ENCODE assay signal across 13 cellular contexts in the genomic region with DNA sequence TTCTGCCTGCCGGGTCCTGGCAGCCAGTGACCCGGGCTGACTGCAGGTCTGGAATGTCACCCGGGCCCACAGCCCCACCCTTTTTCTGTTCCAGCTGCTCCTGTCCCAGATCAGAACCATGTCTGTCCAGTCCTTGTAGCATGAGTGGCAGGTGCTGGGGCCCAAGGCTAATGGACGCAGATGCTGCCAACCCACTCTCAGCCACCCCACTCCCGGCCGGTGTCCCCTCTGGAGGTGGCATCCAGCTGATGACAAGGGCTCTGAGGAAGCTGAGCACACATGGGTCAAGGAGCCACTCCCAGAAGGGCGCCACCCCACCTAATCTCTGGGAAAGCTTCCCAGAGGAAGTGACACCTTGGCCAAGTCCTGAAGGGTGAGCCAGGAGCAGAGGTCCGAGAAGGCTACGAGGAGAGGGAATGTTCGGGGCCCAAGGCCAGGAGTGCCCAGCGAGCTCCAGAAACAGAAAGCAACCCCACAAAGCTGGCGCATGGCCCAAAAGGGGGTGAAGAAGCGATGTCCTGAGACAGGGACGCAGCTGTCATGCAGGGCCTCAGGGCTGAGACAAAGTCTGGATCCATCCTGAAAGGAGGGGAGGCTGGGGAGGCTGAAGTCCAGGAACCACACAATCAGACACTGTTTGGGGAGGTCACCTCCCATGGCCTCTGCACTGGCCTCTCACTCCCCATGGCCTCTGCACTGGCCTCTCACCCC. TPM values are rescaled to one million over a fixed set of nuclear protein-coding genes. Genes with fewer than 3 reads are reported as not detected.
DNase-seq lines count a peak whose midpoint lies in the region; ATAC-seq, FAIRE-seq and TF ChIP-seq lines count a peak whose summit lies in the region.
"Had no signal": no experiment of that assay in that cellular context is flagged by ENCODE, and none has a peak within 500 bp of the region (broad histone marks: within the 10 kb centered on the region; RNA-seq: fewer than 3 reads in every experiment).

No MANE protein-coding gene starts in this region.

- H4K20me1 ChIP-seq in smooth muscle cell (ENCODE audit: low read depth): peaks cover 79% of the 10 kb centered on the region

- H3K4me1 ChIP-seq in pancreas: peaks cover 12 to 34% (median 31%) of the 10 kb centered on the region in 3 donors
- H3K4me1 ChIP-seq in smooth muscle cell (ENCODE audit: low read depth): peaks cover 6% of the 10 kb centered on the region

- no peaks in the 10 kb centered on the region for H3K27me3 ChIP-seq in pancreas
- H3K27me3 ChIP-seq in smooth muscle cell (ENCODE audit: low read depth): no peaks in the 10 kb centered on the region

- H3K36me3 ChIP-seq in pancreas (no peaks in the 10 kb centered on the region), smooth muscle cell (ENCODE audit: low read depth) (no peaks in the 10 kb centered on the region)
- H3K36me3 ChIP-seq: neutrophil had no signal

- H3K4me3 ChIP-seq in pancreas (no peak overlapping the region), smooth muscle cell (no peak overlapping the region)

- peak; percentile 37 to 76 (median 63) for ATAC-seq in pancreas
- ATAC-seq in GM21526 (IDR thresholded peaks at IDR 0.05; ENCODE audit: low FRiP score, unreplicated experiment): no peak

- no peaks in the 10 kb centered on the region for H3K9me3 ChIP-seq in pancreas
- H3K9me3 ChIP-seq in smooth muscle cell (replicated peaks; ENCODE audit: low read depth): no peaks in the 10 kb centered on the region
- H3K9me3 ChIP-seq: neutrophil had no signal

- H3K27ac ChIP-seq in VCaP: peak overlapping the region; percentile 65; the same call in 1 of the 2 replicates
- H3K27ac ChIP-seq in pancreas: peak overlapping the region; percentile 9 to 50 (median 24)
- H3K27ac ChIP-seq in smooth muscle cell (ENCODE audit: low read depth): no peak overlapping the region
- H3K27ac ChIP-seq: neutrophil had no signal

- H3K79me2 ChIP-seq in smooth muscle cell (ENCODE audit: low read depth): no peaks in the 10 kb centered on the region

- intact Hi-C loops in cardiac septum (cut with DNase I): no loop called here
- intact Hi-C loops in pancreas (cut with DNase I): loop anchor here in 1 of 3 donors (10.0 kb wide), 1 partner anchor 51 kb away; no protein-coding TSS in a partner anchor

- peaks cover 6% of the 10 kb centered on the region for H3F3A ChIP-seq in smooth muscle cell (ENCODE audit: low read depth)

- H2AFZ ChIP-seq in smooth muscle cell (ENCODE audit: low read depth): no peak overlapping the region

- no peak overlapping the region for H3K9ac ChIP-seq in smooth muscle cell (ENCODE audit: low read depth)

- FAIRE-seq in pancreas (lab: Jason Lieb, UNC): no peak

- no peak for TF ChIP-seq CTCF in VCaP (conservative IDR thresholded peaks at IDR 0.05)
- TF ChIP-seq CTCF in pancreas (IDR thresholded peaks at IDR 0.05): no peak
- no peak for TF ChIP-seq CTCF in smooth muscle cell (IDR thresholded peaks at IDR 0.05; ENCODE audit: borderline replicate concordance, insufficient read depth, poor library complexity, severe bottlenecking)

- DNase-seq in ELF-1 (ENCODE audit: low read depth, low spot score) (peak; percentile 48), cardiac septum (ENCODE audit: low spot score) (peak; percentile 81), pancreas (peak in 5 of 6 donors; percentile 69 to 82 (median 70)), smooth muscle cell (lab: John Stamatoyannopoulos, UW; ENCODE audit: unreplicated experiment) (no peak), SHP77 (lab: John Stamatoyannopoulos, UW) (no peak), mucosa of gallbladder (ENCODE audit: low spot score) (no peak)
- DNase-seq: activated CD4-positive, CD25-positive, alpha-beta regulatory T cell; activated effector memory CD4-positive, alpha-beta T cell treated with Interleukin-2 at 50 U/mL for 16 hours; dermis blood vessel endothelial cell; OCI-M1 had no signal

- whole genome bisulfite sequencing in pancreas, 2 donors: 23 to 25% methylated on average over 14 of the region's 14 CpGs
- WGBS in smooth muscle cell (ENCODE audit: low lambda C conversion rate): 78% methylated on average over 13 of the region's 14 CpGs

- no peak overlapping the region for H3K4me2 ChIP-seq in smooth muscle cell

RNA-seq across cellular contexts. Expression of a gene that starts 39.5 kb away (rescaled TPM):
- total RNA-seq in cardiac septum (13.8 TPM), pancreas (1 to 10 TPM; 3.1 to 7.6 (median 5.2) TPM), smooth muscle cell (16.4 and 19.5 TPM in 2 replicates), mucosa of gallbladder (21.4 TPM)
- polyA plus RNA-seq in pancreas (1 to 10 TPM; 3.8 to 7.0 TPM), smooth muscle cell (53.6 and 53.8 TPM in 2 replicates)

Comparison
In these comparisons a context has a peak if more than half of its experiments do, and no peak if none do; other contexts are left out.
1. DNase-seq: peak in ELF-1 (single experiment), cardiac septum (single experiment) and pancreas (5 of 6); none in smooth muscle cell (single experiment), SHP77 (0 of 2) and mucosa of gallbladder (single experiment).